In the genomic region with DNA sequence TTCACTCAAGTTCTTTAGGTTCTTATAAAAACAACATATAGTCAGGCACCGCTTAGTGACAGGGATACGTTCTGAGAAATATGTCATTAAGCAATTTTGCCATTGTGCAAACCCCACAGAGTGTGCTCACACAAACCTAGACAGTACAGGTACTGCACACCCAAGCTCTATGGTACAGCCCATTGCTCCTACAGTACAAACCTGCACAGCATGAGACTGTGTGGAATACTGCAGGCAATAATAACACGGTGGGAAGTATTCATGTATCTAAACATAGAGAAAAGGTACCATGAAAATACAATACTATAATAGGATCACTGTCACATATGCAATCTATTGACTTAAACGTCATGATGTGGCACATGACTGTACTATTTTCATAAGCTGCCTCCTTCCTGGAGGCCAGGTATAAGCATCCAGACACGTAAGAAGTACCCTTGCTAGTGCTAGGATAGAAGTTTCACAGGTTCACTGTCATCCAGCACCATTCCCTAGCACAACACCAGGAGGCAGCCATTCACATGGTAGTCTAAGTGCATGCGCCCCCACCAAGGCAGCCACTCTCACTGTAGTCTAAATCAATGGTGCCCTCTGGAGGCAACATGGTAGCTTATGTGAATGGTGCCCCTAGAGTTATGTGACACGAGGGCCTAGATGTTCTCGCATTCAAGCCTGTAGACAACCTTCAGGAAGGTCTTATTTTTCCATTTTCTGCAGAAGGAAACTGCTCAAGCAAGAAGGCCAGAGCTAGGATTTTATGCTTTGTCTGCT, we compare ENCODE assay signal across 8 cellular contexts.
DNase-seq lines count a peak whose midpoint lies in the region; TF ChIP-seq lines count a peak whose summit lies in the region.

No MANE protein-coding gene starts in this region.

- no peak overlapping the region for H3K4me2 ChIP-seq in mammary epithelial cell (ENCODE audit: insufficient read depth, low read depth, low read length)

- no peaks in the 10 kb centered on the region for H4K20me1 ChIP-seq in mammary epithelial cell (ENCODE audit: insufficient read depth, low read length)

- H3K9ac ChIP-seq in mammary epithelial cell (ENCODE audit: insufficient read depth, low read length): no peak overlapping the region

- H3K4me1 ChIP-seq in mammary epithelial cell (ENCODE audit: insufficient read depth, low read length): peaks cover 10% of the 10 kb centered on the region

- dilution Hi-C loops in mammary epithelial cell (cut with HindIII; ENCODE audit: low sequenced_read_pairs): no loop called here

- no peak overlapping the region for H3K27ac ChIP-seq in mammary epithelial cell (ENCODE audit: insufficient read depth, low read depth, low read length)

- in situ Hi-C loops in mammary epithelial cell (cut with MboI; ENCODE audit: low sequenced_read_pairs in 2 of 2): loop anchor here in 1 of 2 donors (10.0 kb wide), 1 partner anchor 142 kb away; no protein-coding TSS in a partner anchor

- no peaks in the 10 kb centered on the region for H3K36me3 ChIP-seq in mammary epithelial cell (ENCODE audit: insufficient read depth, low read length)

- 97% methylated on average over 8 of the region's 8 CpGs for WGBS in mammary epithelial cell (ENCODE audit: low coverage, missing lambda C conversion rate)

- no peaks in the 10 kb centered on the region for H3K9me3 Mint-ChIP-seq in MCF 10A (ENCODE audit: unreplicated experiment)

- POLR2A ChIA-PET in MCF 10A (lab: Yijun Ruan, JAX): interaction anchor here (0.6 to 0.9 kb wide), 2 partner anchors 163 to 200 kb away, joined by 3 read pairs; partner anchors contain the start of gene MAPK8

- no peak overlapping the region for H3K4me3 ChIP-seq in mammary epithelial cell (replicated peaks in 1 of 3; ENCODE audit: insufficient read depth in 1 of 3, low read depth in 2 of 3, low read length in 3 of 3)
- no peak overlapping the region for H3K4me3 ChIP-seq in choroid plexus epithelial cell (ENCODE audit: low read depth, low read length)

- H3K9me3 ChIP-seq in mammary epithelial cell (replicated peaks; ENCODE audit: insufficient read depth, low read length): no peaks in the 10 kb centered on the region

- TF ChIP-seq CTCF in MCF 10A (IDR thresholded peaks at IDR 0.05; ENCODE audit: unreplicated experiment): peak; percentile 21
- peak in 1 of 2 donors; percentile 42 for TF ChIP-seq CTCF in mammary epithelial cell (conservative IDR thresholded peaks at IDR 0.05 in 1 of 2, IDR thresholded peaks at IDR 0.05 in 1 of 2; ENCODE audit: extremely low read depth in 1 of 2, insufficient read depth in 1 of 2, low read depth in 1 of 2, low read length in 2 of 2)
- TF ChIP-seq CTCF in choroid plexus epithelial cell (conservative IDR thresholded peaks at IDR 0.05; ENCODE audit: low read depth, low read length): peak; percentile 59

- H3K36me3 Mint-ChIP-seq in MCF 10A (ENCODE audit: insufficient read depth, unreplicated experiment): peaks cover 7% of the 10 kb centered on the region

- H3K27ac Mint-ChIP-seq in MCF 10A (ENCODE audit: low read depth, unreplicated experiment): no peak overlapping the region

- no peak overlapping the region for H3K4me3 Mint-ChIP-seq in MCF 10A (ENCODE audit: unreplicated experiment)

- no peak overlapping the region for H2AFZ ChIP-seq in mammary epithelial cell (ENCODE audit: low read depth, low read length)

- peaks cover 5% of the 10 kb centered on the region for H3K4me1 Mint-ChIP-seq in MCF 10A (ENCODE audit: insufficient read depth, unreplicated experiment)

- no peaks in the 10 kb centered on the region for H3K27me3 ChIP-seq in mammary epithelial cell (ENCODE audit: insufficient read depth, low read length)

- CTCF ChIA-PET in MCF 10A (lab: Yijun Ruan, JAX) (interaction anchor here (0.7 to 2.5 kb wide), 6 partner anchors 64 to 197 kb away, joined by 3 to 17 read pairs (median 3); no protein-coding TSS in a partner anchor), mammary epithelial cell (lab: Charles Lee; ENCODE audit: low non-redundant PET) (interaction anchor here (0.7 kb wide), 1 partner anchor 150 kb away, joined by 6 read pairs; no protein-coding TSS in a partner anchor)

- peak; percentile 48 for DNase-seq in MCF 10A (ENCODE audit: unreplicated experiment)
- no peak for DNase-seq in mammary epithelial cell
- peak; percentile 57 for DNase-seq in MV-4-11 (lab: John Stamatoyannopoulos, UW)
- peak; percentile 74 for DNase-seq in choroid plexus epithelial cell (ENCODE audit: low read depth)
- peak; percentile 25 for DNase-seq in stimulated activated CD8-positive, alpha-beta memory T cell treated with anti-CD3 and anti-CD28 coated beads, Interleukin-4, amount 100 ng/mL, for 48 hours
- no peak for DNase-seq in posterior cingulate gyrus
- no peak for DNase-seq in putamen (ENCODE audit: low spot score)
- DNase-seq in ecto neural progenitor cell (ENCODE audit: low spot score): no peak

- H3K79me2 ChIP-seq in mammary epithelial cell (ENCODE audit: insufficient read depth, low read length): peaks cover 31% of the 10 kb centered on the region

- no TSS peak for BruUV-seq in MCF 10A (replicated peaks; lab: Mats Ljungman, UMichigan)
- no TSS peak for BruUV-seq in mammary epithelial cell (replicated peaks; lab: Mats Ljungman, UMichigan)

- intact Hi-C loops in MCF 10A (cut with micrococcal nuclease): no loop called here
- intact Hi-C loops in mammary epithelial cell (cut with micrococcal nuclease): loop anchor here (1.0 to 10.0 kb wide), 3 partner anchors 62 to 282 kb away; no protein-coding TSS in a partner anchor
- intact Hi-C loops in posterior cingulate gyrus (cut with DNase I): loop anchor here (5.0 kb wide), 1 partner anchor 144 kb away; no protein-coding TSS in a partner anchor

- H3K27me3 Mint-ChIP-seq in MCF 10A (ENCODE audit: insufficient read depth, unreplicated experiment): no peaks in the 10 kb centered on the region

Comparison
In these comparisons a context has a peak if more than half of its experiments do, and no peak if none do; other contexts are left out.
1. DNase-seq: peak in MCF 10A (single experiment), MV-4-11 (single experiment), choroid plexus epithelial cell (single experiment) and stimulated activated CD8-positive, alpha-beta memory T cell treated with anti-CD3 and anti-CD28 coated beads, Interleukin-4, amount 100 ng/mL, for 48 hours (single experiment); none in mammary epithelial cell (single experiment), posterior cingulate gyrus (0 of 10), putamen (single experiment) and ecto neural progenitor cell (single experiment).